ENCODE assay signal across 19 cellular contexts in the genomic region with DNA sequence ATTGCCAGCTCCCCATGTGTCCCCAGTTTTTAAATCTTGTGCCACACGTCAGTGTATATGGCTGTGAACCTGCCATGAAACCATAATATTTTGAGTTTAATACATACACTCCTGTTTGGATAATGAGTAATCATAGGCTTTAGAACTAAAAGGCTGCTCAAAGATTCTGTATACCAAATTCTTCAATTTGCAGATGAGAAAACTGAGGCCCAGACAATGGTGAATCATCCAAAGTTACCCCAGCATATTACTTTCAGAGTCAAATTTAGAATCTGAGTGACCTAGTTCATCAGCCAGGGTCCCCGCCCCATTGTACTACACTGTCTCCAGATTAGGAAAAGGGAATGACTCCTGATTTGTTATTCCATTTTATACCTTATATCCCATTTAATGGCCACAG.
DNase-seq lines count a peak whose midpoint lies in the region; ATAC-seq and TF ChIP-seq lines count a peak whose summit lies in the region.
"Had no signal": no experiment of that assay in that cellular context is flagged by ENCODE, and none has a peak within 500 bp of the region (broad histone marks: within the 10 kb centered on the region; RNA-seq: fewer than 3 reads in every experiment).

No MANE protein-coding gene starts in this region.

- TF ChIP-seq POLR2A in stomach (IDR thresholded peaks at IDR 0.05) = no peak

- ATAC-seq in HG03280 (IDR thresholded peaks at IDR 0.05; ENCODE audit: unreplicated experiment) (no peak), GM19035 (IDR thresholded peaks at IDR 0.05; ENCODE audit: unreplicated experiment) (no peak)
- ATAC-seq: activated naive CD4-positive, alpha-beta T cell treated with anti-CD3 and anti-CD28 coated beads, Interleukin-2, amount 50 U/mL, for 72 hours; effector memory CD8-positive, alpha-beta T cell; foreskin keratinocyte had no signal

- DNase-seq in HCEC 1CT = peak; percentile 16
- DNase-seq in coronary artery (ENCODE audit: low spot score) = no peak
- no peak for DNase-seq in mesothelial cell of epicardium (ENCODE audit: low spot score in 2 of 2, unreplicated experiment in 2 of 2)
- no peak for DNase-seq in stomach
- DNase-seq in NCI-H1930 (lab: John Stamatoyannopoulos, UW) = no peak
- no peak for DNase-seq in activated T-cell treated with anti-CD3 and anti-CD28 coated beads, Interleukin-2, amount 50 U/mL, for 24 hours
- DNase-seq: activated CD4-positive, alpha-beta T cell treated with anti-CD3 and anti-CD28 coated beads for 48 hours; central memory CD4-positive, alpha-beta T cell; effector memory CD8-positive, alpha-beta T cell; foreskin keratinocyte; midbrain; NCI-H2029; NCI-H524 treated with DMSO at 0.1 percent for 48 hours; SJCRH30; stimulated activated CD4-positive, alpha-beta T cell treated with anti-CD3 and anti-CD28 coated beads, Interleukin-1b, Interleukin-23, amount 100 ng/mL, for 48 hours had no signal

- H3K4me3 ChIP-seq in coronary artery = no peak overlapping the region
- H3K4me3 ChIP-seq in stomach = no peak overlapping the region
- H3K4me3 ChIP-seq: SJCRH30, upper lobe of left lung had no signal

- peaks cover 0 to 6% (median 0%) of the 10 kb centered on the region in 4 donors for H3K36me3 ChIP-seq in stomach
- H3K36me3 ChIP-seq: SJCRH30, upper lobe of left lung had no signal

- 77 to 95% (median 87%) methylated on average over 2 of the region's 2 CpGs for WGBS in stomach, 5 donors

- H3K4me1 ChIP-seq in stomach = peaks cover 0 to 21% (median 7%) of the 10 kb centered on the region in 4 donors
- H3K4me1 ChIP-seq: foreskin keratinocyte, upper lobe of left lung had no signal

- H3K36me3 Mint-ChIP-seq in mesothelial cell of epicardium = peaks cover 2% of the 10 kb centered on the region
- no peaks in the 10 kb centered on the region for H3K36me3 Mint-ChIP-seq in activated T-cell treated with anti-CD3 and anti-CD28 coated beads, Interleukin-2, amount 50 U/mL, for 24 hours (ENCODE audit: low read depth)
- H3K36me3 Mint-ChIP-seq: activated naive CD4-positive, alpha-beta T cell treated with anti-CD3 and anti-CD28 coated beads, Interleukin-2, amount 50 U/mL, for 72 hours had no signal

- intact Hi-C loops in stomach (cut with DNase I; ENCODE audit: low total_unique reads) = no loop called here

- H3K27ac ChIP-seq in coronary artery (peak overlapping the region; percentile 80 to 82), stomach (peak overlapping the region in 3 of 5 donors; percentile 26 to 71 (median 43))
- H3K27ac ChIP-seq: foreskin keratinocyte, SJCRH30 had no signal

- no peaks in the 10 kb centered on the region for H3K27me3 Mint-ChIP-seq in mesothelial cell of epicardium (ENCODE audit: low read depth)
- H3K27me3 Mint-ChIP-seq in activated T-cell treated with anti-CD3 and anti-CD28 coated beads, Interleukin-2, amount 50 U/mL, for 24 hours = no peaks in the 10 kb centered on the region
- H3K27me3 Mint-ChIP-seq: effector memory CD8-positive, alpha-beta T cell had no signal

- no peaks in the 10 kb centered on the region for H3K9me3 ChIP-seq in stomach
- H3K9me3 ChIP-seq: SJCRH30, upper lobe of left lung had no signal

- TF ChIP-seq EP300 in stomach (IDR thresholded peaks at IDR 0.05) = no peak

- H3K27me3 ChIP-seq in stomach = no peaks in the 10 kb centered on the region
- H3K27me3 ChIP-seq: foreskin keratinocyte, SJCRH30, upper lobe of left lung had no signal

- H3K9me3 Mint-ChIP-seq in mesothelial cell of epicardium = no peaks in the 10 kb centered on the region
- no peaks in the 10 kb centered on the region for H3K9me3 Mint-ChIP-seq in activated T-cell treated with anti-CD3 and anti-CD28 coated beads, Interleukin-2, amount 50 U/mL, for 24 hours
- H3K9me3 Mint-ChIP-seq: activated naive CD4-positive, alpha-beta T cell treated with anti-CD3 and anti-CD28 coated beads, Interleukin-2, amount 50 U/mL, for 72 hours; effector memory CD8-positive, alpha-beta T cell had no signal

- peak overlapping the region; percentile 77 for H3K27ac Mint-ChIP-seq in mesothelial cell of epicardium
- no peak overlapping the region for H3K27ac Mint-ChIP-seq in activated T-cell treated with anti-CD3 and anti-CD28 coated beads, Interleukin-2, amount 50 U/mL, for 24 hours
- H3K27ac Mint-ChIP-seq: activated naive CD4-positive, alpha-beta T cell treated with anti-CD3 and anti-CD28 coated beads, Interleukin-2, amount 50 U/mL, for 72 hours; effector memory CD8-positive, alpha-beta T cell had no signal

- H3K4me1 Mint-ChIP-seq in mesothelial cell of epicardium = peaks cover 38% of the 10 kb centered on the region
- no peaks in the 10 kb centered on the region for H3K4me1 Mint-ChIP-seq in activated T-cell treated with anti-CD3 and anti-CD28 coated beads, Interleukin-2, amount 50 U/mL, for 24 hours (ENCODE audit: low read depth)

- TF ChIP-seq CTCF in coronary artery (IDR thresholded peaks at IDR 0.05) (no peak), mesothelial cell of epicardium (IDR thresholded peaks at IDR 0.05; ENCODE audit: unreplicated experiment) (no peak), stomach (IDR thresholded peaks at IDR 0.05) (no peak)

- H3K4me3 Mint-ChIP-seq in mesothelial cell of epicardium = no peak overlapping the region
- no peak overlapping the region for H3K4me3 Mint-ChIP-seq in activated T-cell treated with anti-CD3 and anti-CD28 coated beads, Interleukin-2, amount 50 U/mL, for 24 hours
- H3K4me3 Mint-ChIP-seq: effector memory CD8-positive, alpha-beta T cell had no signal
